In genomic region chr15:64067564-64068030, GRCh38 we compare ENCODE assay signal across 8 cellular contexts. TPM values are rescaled to one million over a fixed set of nuclear protein-coding genes. Genes with fewer than 3 reads are reported as not detected.
DNase-seq lines count a peak whose midpoint lies in the region; ATAC-seq and TF ChIP-seq lines count a peak whose summit lies in the region.

No MANE protein-coding gene starts in this region.

- WGBS in psoas muscle, 3 donors: 21 to 23% (median 23%) methylated on average over 11 of the region's 11 CpGs

- H3F3A ChIP-seq in MM.1S (ENCODE audit: insufficient read depth, low read length): no peaks in the 10 kb centered on the region; the same call in 1 of the 2 replicates

- TF ChIP-seq CTCF in GM12872 (IDR thresholded peaks at IDR 0.05; ENCODE audit: insufficient read depth, low read depth, low read length): peak; percentile 83
- peak; percentile 67 for TF ChIP-seq CTCF in MM.1S (IDR thresholded peaks at IDR 0.05; ENCODE audit: low read length)
- TF ChIP-seq CTCF in cardiac muscle cell (IDR thresholded peaks at IDR 0.05; ENCODE audit: low read depth, low read length): peak; percentile 74
- TF ChIP-seq CTCF in psoas muscle (IDR thresholded peaks at IDR 0.05): peak; percentile 82

- no peak overlapping the region for H3K27ac Mint-ChIP-seq in activated naive CD4-positive, alpha-beta T cell treated with anti-CD3 and anti-CD28 coated beads, Interleukin-2, amount 50 U/mL, for 72 hours

- H3K9me2 ChIP-seq in MM.1S (replicated peaks; ENCODE audit: insufficient read depth, low read length): no peaks in the 10 kb centered on the region

- no peaks in the 10 kb centered on the region for H3K36me3 Mint-ChIP-seq in activated naive CD4-positive, alpha-beta T cell treated with anti-CD3 and anti-CD28 coated beads, Interleukin-2, amount 50 U/mL, for 72 hours

- DNase-seq in MM.1S: peak; percentile 64
- peak; percentile 68 to 74 for DNase-seq in activated naive CD4-positive, alpha-beta T cell treated with anti-CD3 and anti-CD28 coated beads, Interleukin-2, amount 50 U/mL, for 72 hours (ENCODE audit: low spot score in 2 of 2)
- DNase-seq in cardiac muscle cell (ENCODE audit: low read depth in 1 of 2, low spot score in 1 of 2): peak; percentile 66 to 75
- peak; percentile 46 to 68 for DNase-seq in psoas muscle

- no peaks in the 10 kb centered on the region for H3K27me3 ChIP-seq in MM.1S (replicated peaks; ENCODE audit: insufficient read depth, low read length)
- no peaks in the 10 kb centered on the region for H3K27me3 ChIP-seq in cardiac muscle cell
- H3K27me3 ChIP-seq in psoas muscle (ENCODE audit: insufficient read depth in 3 of 3, low read length in 2 of 3): no peaks in the 10 kb centered on the region

- H4K20me1 ChIP-seq in MM.1S (ENCODE audit: insufficient read depth, low read length): no peaks in the 10 kb centered on the region

- H3K4me2 ChIP-seq in MM.1S (ENCODE audit: low read depth, low read length): no peak overlapping the region

- H3K9ac ChIP-seq in MM.1S (ENCODE audit: low read length): no peak overlapping the region

- no peaks in the 10 kb centered on the region for H3K9me3 Mint-ChIP-seq in activated naive CD4-positive, alpha-beta T cell treated with anti-CD3 and anti-CD28 coated beads, Interleukin-2, amount 50 U/mL, for 72 hours

- H3K36me3 ChIP-seq in MM.1S (replicated peaks; ENCODE audit: insufficient read depth, low read length) (no peaks in the 10 kb centered on the region), cardiac muscle cell (peaks cover 11% of the 10 kb centered on the region), psoas muscle (ENCODE audit: insufficient read depth in 1 of 2, low read depth in 1 of 2) (no peaks in the 10 kb centered on the region)

- H3K9me3 ChIP-seq in MM.1S (replicated peaks; ENCODE audit: insufficient read depth, low read length): no peaks in the 10 kb centered on the region
- no peaks in the 10 kb centered on the region for H3K9me3 ChIP-seq in cardiac muscle cell (ENCODE audit: low read depth)
- no peaks in the 10 kb centered on the region for H3K9me3 ChIP-seq in psoas muscle

- intact Hi-C loops in psoas muscle (cut with DNase I): loop anchor here (2.0 to 5.0 kb wide), 3 partner anchors 315 to 460 kb away; no protein-coding TSS in a partner anchor

- H2AFZ ChIP-seq in MM.1S (ENCODE audit: low read length): 0 out of 2 replicates have a peak overlapping the region, but pooled peaks have one; percentile 9

- H3K79me2 ChIP-seq in MM.1S (ENCODE audit: low read length): no peaks in the 10 kb centered on the region

- H3K4me1 ChIP-seq in MM.1S (ENCODE audit: low read length) (no peaks in the 10 kb centered on the region), cardiac muscle cell (ENCODE audit: low read depth) (no peaks in the 10 kb centered on the region), psoas muscle (peaks cover 29% of the 10 kb centered on the region)

- ATAC-seq in SK-N-SH treated with all-trans-retinoic acid at 6 μM for 48 hours (peak; percentile 83), psoas muscle (peak; percentile 55 to 65 (median 56)), GM21576 (IDR thresholded peaks at IDR 0.05; ENCODE audit: unreplicated experiment) (no peak), GM19452 (IDR thresholded peaks at IDR 0.05; ENCODE audit: unreplicated experiment) (no peak)
- ATAC-seq in activated naive CD4-positive, alpha-beta T cell treated with anti-CD3 and anti-CD28 coated beads, Interleukin-2, amount 50 U/mL, for 72 hours: peak; percentile 84 to 87

- H3K27ac ChIP-seq in MM.1S (ENCODE audit: low read length): no peak overlapping the region
- no peak overlapping the region for H3K27ac ChIP-seq in cardiac muscle cell
- H3K27ac ChIP-seq in psoas muscle: no peak overlapping the region

- H3K4me3 ChIP-seq in MM.1S (ENCODE audit: low read length) (no peak overlapping the region), cardiac muscle cell (no peak overlapping the region), psoas muscle (peak overlapping the region; percentile 15)

TF ChIP-seq in SK-N-SH treated with all-trans-retinoic acid at 6 μM for 48 hours, 23 proteins besides CTCF, POLR2A, EP300 and RAD21:
- no peak for TF ChIP-seq SNAI2 (CRISPR knock-in tag; IDR thresholded peaks at IDR 0.05)
- TF ChIP-seq GLIS3 (CRISPR knock-in tag; IDR thresholded peaks at IDR 0.05): no peak
- no peak for TF ChIP-seq TOX (CRISPR knock-in tag; IDR thresholded peaks at IDR 0.05; ENCODE audit: borderline replicate concordance)
- no peak for TF ChIP-seq ZFP3 (CRISPR knock-in tag; IDR thresholded peaks at IDR 0.05)
- TF ChIP-seq ZC3H10 (CRISPR knock-in tag; IDR thresholded peaks at IDR 0.05): no peak

RNA-seq across cellular contexts. Expression of gene DAPK2, which starts 21.3 kb away (rescaled TPM):
- total RNA-seq in activated naive CD4-positive, alpha-beta T cell treated with anti-CD3 and anti-CD28 coated beads, Interleukin-2, amount 50 U/mL, for 72 hours: 1 to 10 TPM in 1 of 2 donors, under 1 TPM in 1; 0.62 to 1.0 TPM
- total RNA-seq in cardiac muscle cell (0.70 and 1.4 TPM in 2 replicates), psoas muscle (10 to 100 TPM; 44.3 to 65.6 (median 54.6) TPM)
- polyA plus RNA-seq in cardiac muscle cell (0.51 TPM in 1 of 2 replicates, not detected in the other), psoas muscle (10 to 100 TPM in 2 of 3 donors, 1 to 10 TPM in 1; 3.7 to 41.1 (median 13.4) TPM)

RNA-seq across cellular contexts. Expression of gene CIAO2A, which starts 26.0 kb away (rescaled TPM):
- 10 to 100 TPM; 77.9 to 95.4 TPM for total RNA-seq in activated naive CD4-positive, alpha-beta T cell treated with anti-CD3 and anti-CD28 coated beads, Interleukin-2, amount 50 U/mL, for 72 hours
- 115 and 126 TPM in 2 replicates for total RNA-seq in cardiac muscle cell
- polyA plus RNA-seq in cardiac muscle cell: 181 and 187 TPM in 2 replicates
- total RNA-seq in psoas muscle: 10 to 100 TPM; 24.0 to 80.8 (median 34.5) TPM
- 100 to 1,000 TPM in 1 of 3 donors, 10 to 100 TPM in 2; 73.5 to 109 (median 79.2) TPM for polyA plus RNA-seq in psoas muscle

RNA-seq across cellular contexts. Expression of gene SNX1, which starts 28.2 kb away (rescaled TPM):
- 100 to 1,000 TPM in 1 of 2 donors, 10 to 100 TPM in 1; 58.8 to 128 TPM for total RNA-seq in activated naive CD4-positive, alpha-beta T cell treated with anti-CD3 and anti-CD28 coated beads, Interleukin-2, amount 50 U/mL, for 72 hours
- total RNA-seq in cardiac muscle cell (35.7 and 36.5 TPM in 2 replicates), psoas muscle (100 to 1,000 TPM in 1 of 4 donors, 10 to 100 TPM in 3; 36.4 to 102 (median 49.3) TPM)
- polyA plus RNA-seq in cardiac muscle cell (36.9 and 37.0 TPM in 2 replicates), psoas muscle (10 to 100 TPM; 59.6 to 64.4 (median 63.2) TPM)

Comparison
In these comparisons a context has a peak if more than half of its experiments do, and no peak if none do; other contexts are left out.
1. ATAC-seq: peak in SK-N-SH treated with all-trans-retinoic acid at 6 μM for 48 hours (single experiment), activated naive CD4-positive, alpha-beta T cell treated with anti-CD3 and anti-CD28 coated beads, Interleukin-2, amount 50 U/mL, for 72 hours (2 of 2) and psoas muscle (4 of 4); none in GM21576 (single experiment) and GM19452 (single experiment).
2. RNA of gene DAPK2, which starts 21.3 kb away (total RNA-seq): 44.3 to 65.6 TPM in psoas muscle; 0.70 to 1.4 TPM in cardiac muscle cell and 0.62 to 1.0 TPM in activated naive CD4-positive, alpha-beta T cell treated with anti-CD3 and anti-CD28 coated beads, Interleukin-2, amount 50 U/mL, for 72 hours; every median in the first group is over 10 times any median in the second.
3. Peak in every context shown above with its lines, with median percentiles within 50 percentile points of each other: CTCF ChIP-seq and DNase-seq.